In the genomic region with DNA sequence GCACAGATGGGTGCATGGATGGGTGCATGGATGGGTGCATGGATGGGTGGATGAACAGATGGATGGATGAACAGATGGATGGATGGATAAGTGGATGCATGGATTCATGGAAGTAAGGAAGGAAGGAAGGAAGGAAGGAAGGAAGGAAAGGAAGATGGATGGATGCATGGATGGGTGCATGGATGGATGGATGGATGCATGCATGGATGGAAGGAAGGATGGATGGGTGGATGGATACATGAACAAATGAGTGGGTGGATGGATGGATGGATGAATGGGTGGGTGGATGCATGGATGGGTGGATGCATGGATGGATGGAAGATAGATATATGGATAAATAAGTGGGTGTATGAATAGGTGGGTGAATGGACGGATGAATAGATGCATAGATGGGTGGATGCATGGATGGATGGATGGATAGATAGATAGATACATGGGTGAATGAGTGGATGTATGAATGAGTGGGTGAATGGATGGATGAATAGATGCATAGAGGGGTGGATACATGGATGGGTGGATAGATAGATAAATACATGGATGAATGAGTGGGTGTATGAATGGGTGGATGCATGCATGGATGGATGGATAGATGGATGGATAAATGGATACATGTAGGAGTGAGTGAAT, we compare ENCODE assay signal across 10 cellular contexts. TPM values are rescaled to one million over a fixed set of nuclear protein-coding genes. Genes with fewer than 3 reads are reported as not detected.
"Had no signal": no experiment of that assay in that cellular context is flagged by ENCODE, and none has a peak within 500 bp of the region (broad histone marks: within the 10 kb centered on the region; RNA-seq: fewer than 3 reads in every experiment).

No MANE protein-coding gene starts in this region.

- H2AFZ ChIP-seq: GM23338 had no signal

- DNase-seq: H7, Karpas-422, KBM-7 had no signal

- H3K4me3 ChIP-seq: GM23338, HAP-1 had no signal

- H3K27ac ChIP-seq: KMS-11 had no signal

- ATAC-seq: GM23338, HCT116 had no signal

- H3K36me3 ChIP-seq: HAP-1 had no signal

- H3K9ac ChIP-seq: KMS-11 had no signal

- H3K9me3 ChIP-seq: HAP-1 had no signal

- H3K4me2 ChIP-seq: GM23338, KMS-11 had no signal

- H3K4me1 ChIP-seq: HAP-1 had no signal

RNA-seq across cellular contexts. Expression of gene IGF2, which starts 32.5 kb away (rescaled TPM):
- polyA plus RNA-seq: IgD-negative memory B cell had no signal

RNA-seq across cellular contexts. Expression of gene INS, which starts 54.3 kb away (rescaled TPM):
- total RNA-seq: GM23338, H4, H7, HT-29 had no signal
- polyA plus RNA-seq: GM23338, IgD-negative memory B cell had no signal
